In genomic region chr3:49378249-49378899, GRCh38 we compare ENCODE assay signal across 8 cellular contexts. TPM values are rescaled to one million over a fixed set of nuclear protein-coding genes. Genes with fewer than 3 reads are reported as not detected.
DNase-seq lines count a peak whose midpoint lies in the region; ATAC-seq and TF ChIP-seq lines count a peak whose summit lies in the region.

No MANE protein-coding gene starts in this region.

- H3K27ac Mint-ChIP-seq in activated CD4-positive, alpha-beta T cell treated with anti-CD3 and anti-CD28 coated beads, Interleukin-2, amount 10 ng/mL, durations not matched to agents 7 days and 5 days: peak overlapping the region; percentile 83
- H3K27ac Mint-ChIP-seq in activated naive CD8-positive, alpha-beta T cell treated with anti-CD3 and anti-CD28 coated beads, Interleukin-2, amount 10 ng/mL, durations not matched to agents 7 days and 5 days: peak overlapping the region; percentile 55
- H3K27ac Mint-ChIP-seq in Calu3 (ENCODE audit: unreplicated experiment): no peak overlapping the region

- H3K27me3 ChIP-seq in tibial artery: no peaks in the 10 kb centered on the region

- H3K9me3 Mint-ChIP-seq in activated CD4-positive, alpha-beta T cell treated with anti-CD3 and anti-CD28 coated beads, Interleukin-2, amount 10 ng/mL, durations not matched to agents 7 days and 5 days: peaks cover 3% of the 10 kb centered on the region
- H3K9me3 Mint-ChIP-seq in activated naive CD8-positive, alpha-beta T cell treated with anti-CD3 and anti-CD28 coated beads, Interleukin-2, amount 10 ng/mL, durations not matched to agents 7 days and 5 days: peaks cover 4% of the 10 kb centered on the region
- H3K9me3 Mint-ChIP-seq in Calu3 (ENCODE audit: low read depth, unreplicated experiment): peaks cover 7% of the 10 kb centered on the region

- H3K27me3 Mint-ChIP-seq in activated CD4-positive, alpha-beta T cell treated with anti-CD3 and anti-CD28 coated beads, Interleukin-2, amount 10 ng/mL, durations not matched to agents 7 days and 5 days: no peaks in the 10 kb centered on the region
- no peaks in the 10 kb centered on the region for H3K27me3 Mint-ChIP-seq in activated naive CD8-positive, alpha-beta T cell treated with anti-CD3 and anti-CD28 coated beads, Interleukin-2, amount 10 ng/mL, durations not matched to agents 7 days and 5 days
- H3K27me3 Mint-ChIP-seq in Calu3 (ENCODE audit: unreplicated experiment): no peaks in the 10 kb centered on the region

- DNase-seq in activated CD4-positive, alpha-beta T cell treated with anti-CD3 and anti-CD28 coated beads, Interleukin-2, amount 10 ng/mL, durations not matched to agents 7 days and 5 days: no peak
- no peak for DNase-seq in activated CD4-positive, alpha-beta T cell treated with anti-CD3 and anti-CD28 coated beads, Interleukin-2, amount 50 U/mL, for 48 hours
- no peak for DNase-seq in activated naive CD8-positive, alpha-beta T cell treated with anti-CD3 and anti-CD28 coated beads, Interleukin-2, amount 10 ng/mL, durations not matched to agents 7 days and 5 days
- DNase-seq in iris pigment epithelial cell (ENCODE audit: low read depth): peak; percentile 83
- DNase-seq in tibial artery: peak; percentile 35 to 79
- DNase-seq in stimulated activated naive CD4-positive, alpha-beta T cell (lab: John Stamatoyannopoulos, UW): no peak
- no peak for DNase-seq in Calu3

- H3K9me3 ChIP-seq in tibial artery: no peaks in the 10 kb centered on the region

- H3K27ac ChIP-seq in tibial artery: peak overlapping the region in 1 of 2 donors; percentile 49

- peaks cover 40% of the 10 kb centered on the region for H3K36me3 Mint-ChIP-seq in activated CD4-positive, alpha-beta T cell treated with anti-CD3 and anti-CD28 coated beads, Interleukin-2, amount 10 ng/mL, durations not matched to agents 7 days and 5 days (ENCODE audit: low read depth)
- peaks cover 44% of the 10 kb centered on the region for H3K36me3 Mint-ChIP-seq in activated naive CD8-positive, alpha-beta T cell treated with anti-CD3 and anti-CD28 coated beads, Interleukin-2, amount 10 ng/mL, durations not matched to agents 7 days and 5 days
- peaks cover 18% of the 10 kb centered on the region for H3K36me3 Mint-ChIP-seq in Calu3 (ENCODE audit: insufficient read depth, unreplicated experiment)

- POLR2A ChIA-PET in activated CD4-positive, alpha-beta T cell treated with anti-CD3 and anti-CD28 coated beads, Interleukin-2, amount 10 ng/mL, durations not matched to agents 7 days and 5 days (lab: Charles Lee): interaction anchor here (0.6 kb wide), 1 partner anchor 38 kb away, joined by 3 read pairs; no protein-coding TSS in a partner anchor
- POLR2A ChIA-PET in activated naive CD8-positive, alpha-beta T cell treated with anti-CD3 and anti-CD28 coated beads, Interleukin-2, amount 10 ng/mL, durations not matched to agents 7 days and 5 days (lab: Charles Lee): interaction anchor here (0.6 to 1.3 kb wide), 4 partner anchors 19 to 51 kb away, joined by 3 to 6 read pairs (median 4); partner anchors contain the start of genes NICN1, RHOA and TCTA

- ATAC-seq in activated naive CD8-positive, alpha-beta T cell treated with anti-CD3 and anti-CD28 coated beads, Interleukin-2, amount 10 ng/mL, durations not matched to agents 7 days and 5 days (ENCODE audit: low read depth): no peak
- no peak for ATAC-seq in HG03521 (IDR thresholded peaks at IDR 0.05; ENCODE audit: unreplicated experiment)

- peaks cover 34% of the 10 kb centered on the region for H3K4me1 Mint-ChIP-seq in activated CD4-positive, alpha-beta T cell treated with anti-CD3 and anti-CD28 coated beads, Interleukin-2, amount 10 ng/mL, durations not matched to agents 7 days and 5 days
- H3K4me1 Mint-ChIP-seq in activated naive CD8-positive, alpha-beta T cell treated with anti-CD3 and anti-CD28 coated beads, Interleukin-2, amount 10 ng/mL, durations not matched to agents 7 days and 5 days: peaks cover 17% of the 10 kb centered on the region
- H3K4me1 Mint-ChIP-seq in Calu3 (ENCODE audit: low read depth, unreplicated experiment): no peaks in the 10 kb centered on the region

- BruUV-seq in Calu3 (replicated peaks; lab: Mats Ljungman, UMichigan): no TSS peak

- H3K36me3 ChIP-seq in tibial artery: peaks cover 19 to 22% (median 21%) of the 10 kb centered on the region in 3 donors

- H3K4me3 Mint-ChIP-seq in activated CD4-positive, alpha-beta T cell treated with anti-CD3 and anti-CD28 coated beads, Interleukin-2, amount 10 ng/mL, durations not matched to agents 7 days and 5 days: no peak overlapping the region
- no peak overlapping the region for H3K4me3 Mint-ChIP-seq in activated naive CD8-positive, alpha-beta T cell treated with anti-CD3 and anti-CD28 coated beads, Interleukin-2, amount 10 ng/mL, durations not matched to agents 7 days and 5 days
- no peak overlapping the region for H3K4me3 Mint-ChIP-seq in Calu3 (ENCODE audit: low read depth, unreplicated experiment)

- no peak overlapping the region for H3K4me3 ChIP-seq in tibial artery

- H3K4me1 ChIP-seq in tibial artery: peaks cover 0 to 83% (median 15%) of the 10 kb centered on the region in 4 donors

- no peak for TF ChIP-seq CTCF in tibial artery (IDR thresholded peaks at IDR 0.05)
- no peak for TF ChIP-seq CTCF in Calu3 (IDR thresholded peaks at IDR 0.05; ENCODE audit: unreplicated experiment)

- CTCF ChIA-PET in activated CD4-positive, alpha-beta T cell treated with anti-CD3 and anti-CD28 coated beads, Interleukin-2, amount 10 ng/mL, durations not matched to agents 7 days and 5 days (lab: Charles Lee): interaction anchor here (1.1 kb wide), 1 partner anchor 71 kb away, joined by 3 read pairs; no protein-coding TSS in a partner anchor
- CTCF ChIA-PET in Calu3 (lab: Charles Lee): interaction anchor here (0.7 kb wide), 1 partner anchor 86 kb away, joined by 12 read pairs; no protein-coding TSS in a partner anchor

- intact Hi-C loops in tibial artery (cut with DNase I; ENCODE audit: low total_unique reads) (no loop called here), Calu3 (cut with micrococcal nuclease; ENCODE audit: unreplicated experiment) (no loop called here)

RNA-seq across cellular contexts. Expression of gene GPX1, which starts 20.2 kb away (rescaled TPM):
- total RNA-seq in activated CD4-positive, alpha-beta T cell treated with anti-CD3 and anti-CD28 coated beads, Interleukin-2, amount 10 ng/mL, durations not matched to agents 7 days and 5 days: 100 to 1,000 TPM in 1 of 2 experiments, 10 to 100 TPM in 1; 89.7 to 110 TPM
- 10 to 100 TPM; 86.4 to 90.6 TPM for total RNA-seq in activated naive CD8-positive, alpha-beta T cell treated with anti-CD3 and anti-CD28 coated beads, Interleukin-2, amount 10 ng/mL, durations not matched to agents 7 days and 5 days
- 143 and 151 TPM in 2 replicates for total RNA-seq in Calu3 (2022)

RNA-seq across cellular contexts. Expression of gene RHOA, which starts 33.4 kb away (rescaled TPM):
- total RNA-seq in activated CD4-positive, alpha-beta T cell treated with anti-CD3 and anti-CD28 coated beads, Interleukin-2, amount 10 ng/mL, durations not matched to agents 7 days and 5 days: 100 to 1,000 TPM; 467 to 520 TPM
- total RNA-seq in activated naive CD8-positive, alpha-beta T cell treated with anti-CD3 and anti-CD28 coated beads, Interleukin-2, amount 10 ng/mL, durations not matched to agents 7 days and 5 days: 100 to 1,000 TPM; 428 to 441 TPM
- 313 and 352 TPM in 2 replicates for total RNA-seq in Calu3 (2022)

RNA-seq across cellular contexts. Expression of gene TCTA, which starts 33.8 kb away (rescaled TPM):
- 10 to 100 TPM; 23.3 to 24.8 TPM for total RNA-seq in activated CD4-positive, alpha-beta T cell treated with anti-CD3 and anti-CD28 coated beads, Interleukin-2, amount 10 ng/mL, durations not matched to agents 7 days and 5 days
- total RNA-seq in activated naive CD8-positive, alpha-beta T cell treated with anti-CD3 and anti-CD28 coated beads, Interleukin-2, amount 10 ng/mL, durations not matched to agents 7 days and 5 days: 10 to 100 TPM; 30.3 TPM
- total RNA-seq in Calu3 (2022): 33.6 and 35.6 TPM in 2 replicates

RNA-seq across cellular contexts. Expression of gene USP4, which starts 38.5 kb away (rescaled TPM):
- 10 to 100 TPM; 87.1 to 88.4 TPM for total RNA-seq in activated CD4-positive, alpha-beta T cell treated with anti-CD3 and anti-CD28 coated beads, Interleukin-2, amount 10 ng/mL, durations not matched to agents 7 days and 5 days
- 10 to 100 TPM; 89.6 to 90.0 TPM for total RNA-seq in activated naive CD8-positive, alpha-beta T cell treated with anti-CD3 and anti-CD28 coated beads, Interleukin-2, amount 10 ng/mL, durations not matched to agents 7 days and 5 days
- 40.0 and 43.5 TPM in 2 replicates for total RNA-seq in Calu3 (2022)

RNA-seq across cellular contexts. Expression of gene AMT, which starts 43.9 kb away (rescaled TPM):
- total RNA-seq in activated CD4-positive, alpha-beta T cell treated with anti-CD3 and anti-CD28 coated beads, Interleukin-2, amount 10 ng/mL, durations not matched to agents 7 days and 5 days: 1 to 10 TPM; 6.2 to 6.3 TPM
- 10 to 100 TPM; 10.0 to 10.3 TPM for total RNA-seq in activated naive CD8-positive, alpha-beta T cell treated with anti-CD3 and anti-CD28 coated beads, Interleukin-2, amount 10 ng/mL, durations not matched to agents 7 days and 5 days
- 8.5 and 9.7 TPM in 2 replicates for total RNA-seq in Calu3 (2022)

Comparison
In these comparisons a context has a peak if more than half of its experiments do, and no peak if none do; other contexts are left out.
1. DNase-seq: peak in iris pigment epithelial cell (single experiment) and tibial artery (2 of 2); none in activated CD4-positive, alpha-beta T cell treated with anti-CD3 and anti-CD28 coated beads, Interleukin-2, amount 10 ng/mL, durations not matched to agents 7 days and 5 days (single experiment), activated CD4-positive, alpha-beta T cell treated with anti-CD3 and anti-CD28 coated beads, Interleukin-2, amount 50 U/mL, for 48 hours (0 of 2), activated naive CD8-positive, alpha-beta T cell treated with anti-CD3 and anti-CD28 coated beads, Interleukin-2, amount 10 ng/mL, durations not matched to agents 7 days and 5 days (single experiment), stimulated activated naive CD4-positive, alpha-beta T cell (0 of 6) and Calu3 (single experiment).